28 cellular contexts compared by ENCODE assay signal in genomic region chr9:118732998-118733397, GRCh38.
"Had no signal": no experiment of that assay in that cellular context is flagged by ENCODE, and none has a peak within 500 bp of the region (broad histone marks: within the 10 kb centered on the region; RNA-seq: fewer than 3 reads in every experiment).

No MANE protein-coding gene starts in this region.

- H3K27me3 Mint-ChIP-seq: dendritic cell treated with granulocyte-macrophage colony-stimulating factor and Interleukin-4, amounts not matched to agents 40 ng/mL and 50 ng/mL, for 4 days; effector memory CD8-positive, alpha-beta T cell had no signal

- H3K27ac Mint-ChIP-seq: dendritic cell treated with granulocyte-macrophage colony-stimulating factor and Interleukin-4, amounts not matched to agents 40 ng/mL and 50 ng/mL, for 4 days; effector memory CD8-positive, alpha-beta T cell; endodermal cell had no signal

- H3K27me3 ChIP-seq: colonic mucosa, esophagus muscularis mucosa, esophagus squamous epithelium, foreskin keratinocyte, gastrocnemius medialis, gastroesophageal sphincter, heart left ventricle, heart right ventricle had no signal

- H3K4me1 ChIP-seq: colonic mucosa, esophagus muscularis mucosa, esophagus squamous epithelium, foreskin keratinocyte, gastrocnemius medialis, gastroesophageal sphincter, heart left ventricle, heart right ventricle had no signal

- ATAC-seq: effector memory CD8-positive, alpha-beta T cell; foreskin keratinocyte; gastrocnemius medialis; gastroesophageal sphincter; heart left ventricle; heart right ventricle had no signal

- FAIRE-seq: colon, endometrium, endothelial cell of umbilical vein, frontal cortex had no signal

- H3K4me3 ChIP-seq: colonic mucosa, coronary artery, dorsolateral prefrontal cortex, esophagus muscularis mucosa, esophagus squamous epithelium, gastrocnemius medialis, gastroesophageal sphincter, heart left ventricle, heart right ventricle had no signal

- H3K27ac ChIP-seq: colonic mucosa, coronary artery, dorsolateral prefrontal cortex, epithelial cell of prostate, esophagus muscularis mucosa, foreskin keratinocyte, gastrocnemius medialis, gastroesophageal sphincter, heart left ventricle, heart right ventricle had no signal

- H3K4me3 Mint-ChIP-seq: dendritic cell treated with granulocyte-macrophage colony-stimulating factor and Interleukin-4, amounts not matched to agents 40 ng/mL and 50 ng/mL, for 4 days; effector memory CD8-positive, alpha-beta T cell; endodermal cell had no signal

- H3K9me3 ChIP-seq: colonic mucosa, gastrocnemius medialis had no signal

- H3K4me1 Mint-ChIP-seq: endodermal cell had no signal

- H3K36me3 ChIP-seq: colonic mucosa, esophagus muscularis mucosa, esophagus squamous epithelium, gastrocnemius medialis, gastroesophageal sphincter, heart left ventricle, heart right ventricle had no signal

- DNase-seq: colonic mucosa; cortex of kidney; dermis blood vessel endothelial cell; dorsolateral prefrontal cortex; effector CD4-positive, alpha-beta T cell; effector CD8-positive, alpha-beta T cell; effector memory CD4-positive, alpha-beta T cell; effector memory CD8-positive, alpha-beta T cell; endodermal cell; erythroblast; esophagus squamous epithelium; foreskin fibroblast; foreskin keratinocyte; foreskin melanocyte; gastrocnemius medialis; glutamatergic neuron; head of caudate nucleus; heart left ventricle; heart right ventricle had no signal
